ENCODE assay signal across 8 cellular contexts in the genomic region with DNA sequence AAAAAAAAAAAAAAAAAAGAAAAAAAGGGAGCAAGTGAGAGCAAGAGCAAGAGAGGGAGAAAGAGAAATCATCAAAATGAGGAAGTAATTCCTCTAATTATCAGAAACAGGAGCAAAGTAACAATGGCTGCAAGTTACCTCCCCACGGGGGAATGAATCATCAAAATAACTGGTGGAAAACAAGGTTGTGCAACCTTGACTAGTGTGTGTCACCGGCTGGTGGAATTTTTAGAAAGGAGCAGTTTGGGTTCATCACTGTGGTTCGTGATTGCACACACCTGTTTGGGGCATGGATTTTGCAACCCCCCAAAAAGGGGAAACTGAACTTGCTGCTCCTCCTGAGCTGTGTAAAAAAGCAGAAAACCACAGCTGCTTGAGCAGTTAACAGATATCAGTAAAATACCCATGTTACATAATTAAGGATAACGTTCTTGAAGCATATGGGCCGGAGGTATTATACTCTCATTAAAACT.
DNase-seq lines count a peak whose midpoint lies in the region; ATAC-seq and TF ChIP-seq lines count a peak whose summit lies in the region.

No MANE protein-coding gene starts in this region.

- no peaks in the 10 kb centered on the region for H3K36me3 Mint-ChIP-seq in activated naive CD8-positive, alpha-beta T cell treated with anti-CD3 and anti-CD28 coated beads, Interleukin-2, amount 50 U/mL, for 24 hours (ENCODE audit: low read depth)
- no peaks in the 10 kb centered on the region for H3K36me3 Mint-ChIP-seq in activated naive CD8-positive, alpha-beta T cell treated with anti-CD3 and anti-CD28 coated beads for 36 hours

- no peak overlapping the region for H3K4me3 Mint-ChIP-seq in activated naive CD8-positive, alpha-beta T cell treated with anti-CD3 and anti-CD28 coated beads, Interleukin-2, amount 50 U/mL, for 24 hours
- no peak overlapping the region for H3K4me3 Mint-ChIP-seq in activated naive CD8-positive, alpha-beta T cell treated with anti-CD3 and anti-CD28 coated beads for 36 hours

- intact Hi-C loops in cardiac septum (cut with DNase I) (no loop called here), uterus (cut with DNase I; ENCODE audit: low total_unique reads) (no loop called here)

- no peaks in the 10 kb centered on the region for H3K36me3 ChIP-seq in uterus

- peaks cover 14% of the 10 kb centered on the region for H3K27me3 Mint-ChIP-seq in activated naive CD8-positive, alpha-beta T cell treated with anti-CD3 and anti-CD28 coated beads, Interleukin-2, amount 50 U/mL, for 24 hours
- peaks cover 13% of the 10 kb centered on the region for H3K27me3 Mint-ChIP-seq in activated naive CD8-positive, alpha-beta T cell treated with anti-CD3 and anti-CD28 coated beads for 36 hours

- no peak overlapping the region for H3K27ac Mint-ChIP-seq in activated naive CD8-positive, alpha-beta T cell treated with anti-CD3 and anti-CD28 coated beads, Interleukin-2, amount 50 U/mL, for 24 hours
- H3K27ac Mint-ChIP-seq in activated naive CD8-positive, alpha-beta T cell treated with anti-CD3 and anti-CD28 coated beads for 36 hours: no peak overlapping the region

- POLR2A ChIA-PET in RWPE1 (lab: Yijun Ruan, JAX; ENCODE audit: low non-redundant PET): no interaction called here

- no peak for TF ChIP-seq POLR2A in uterus (IDR thresholded peaks at IDR 0.05)

- H3K9me3 Mint-ChIP-seq in activated naive CD8-positive, alpha-beta T cell treated with anti-CD3 and anti-CD28 coated beads, Interleukin-2, amount 50 U/mL, for 24 hours: no peaks in the 10 kb centered on the region
- no peaks in the 10 kb centered on the region for H3K9me3 Mint-ChIP-seq in activated naive CD8-positive, alpha-beta T cell treated with anti-CD3 and anti-CD28 coated beads for 36 hours

- peak; percentile 54 for ATAC-seq in activated naive CD8-positive, alpha-beta T cell treated with anti-CD3 and anti-CD28 coated beads, Interleukin-2, amount 50 U/mL, for 24 hours

- CTCF ChIA-PET in RWPE1 (lab: Yijun Ruan, JAX): no interaction called here

- no peaks in the 10 kb centered on the region for H3K27me3 ChIP-seq in uterus

- no peaks in the 10 kb centered on the region for H3K4me1 ChIP-seq in uterus

- H3K4me3 ChIP-seq in uterus: no peak overlapping the region

- no peak overlapping the region for H3K27ac ChIP-seq in RWPE1
- no peak overlapping the region for H3K27ac ChIP-seq in uterus

- DNase-seq in activated naive CD8-positive, alpha-beta T cell treated with anti-CD3 and anti-CD28 coated beads, Interleukin-2, amount 50 U/mL, for 24 hours: peak; percentile 14
- no peak for DNase-seq in activated naive CD8-positive, alpha-beta T cell treated with anti-CD3 and anti-CD28 coated beads for 36 hours
- DNase-seq in RWPE1 (ENCODE audit: low spot score) (peak; percentile 77), cardiac septum (ENCODE audit: low spot score) (peak; percentile 88), uterus (peak; percentile 15 to 37), NCI-H526 treated with DMSO at 0.1 percent for 48 hours (lab: John Stamatoyannopoulos, UW) (no peak), NCI-H1417 treated with DMSO at 0.1 percent for 48 hours (lab: John Stamatoyannopoulos, UW) (no peak)
- no peak for DNase-seq in stimulated activated CD4-positive, alpha-beta T cell treated with anti-CD3 and anti-CD28 coated beads, Interleukin-4, amount 100 ng/mL, for 24 hours

- no peak for TF ChIP-seq CTCF in RWPE1 (conservative IDR thresholded peaks at IDR 0.05; ENCODE audit: low read depth)
- no peak for TF ChIP-seq CTCF in uterus (IDR thresholded peaks at IDR 0.05)

- peaks cover 19% of the 10 kb centered on the region for H3K4me1 Mint-ChIP-seq in activated naive CD8-positive, alpha-beta T cell treated with anti-CD3 and anti-CD28 coated beads, Interleukin-2, amount 50 U/mL, for 24 hours
- no peaks in the 10 kb centered on the region for H3K4me1 Mint-ChIP-seq in activated naive CD8-positive, alpha-beta T cell treated with anti-CD3 and anti-CD28 coated beads for 36 hours

- no peaks in the 10 kb centered on the region for H3K9me3 ChIP-seq in uterus

Comparison
In these comparisons a context has a peak if more than half of its experiments do, and no peak if none do; other contexts are left out.
1. DNase-seq: peak in activated naive CD8-positive, alpha-beta T cell treated with anti-CD3 and anti-CD28 coated beads, Interleukin-2, amount 50 U/mL, for 24 hours (single experiment), RWPE1 (single experiment), cardiac septum (single experiment) and uterus (2 of 2); none in activated naive CD8-positive, alpha-beta T cell treated with anti-CD3 and anti-CD28 coated beads for 36 hours (single experiment), stimulated activated CD4-positive, alpha-beta T cell treated with anti-CD3 and anti-CD28 coated beads, Interleukin-4, amount 100 ng/mL, for 24 hours (single experiment), NCI-H526 treated with DMSO at 0.1 percent for 48 hours (single experiment) and NCI-H1417 treated with DMSO at 0.1 percent for 48 hours (single experiment).